ENCODE assay signal across 9 cellular contexts in genomic region chr3:189272500-189273119, GRCh38.
A peak's percentile ranks its signal among the peaks of the same experiment; 100 is the strongest.
DNase-seq lines count a peak whose midpoint lies in the region; ATAC-seq and TF ChIP-seq lines count a peak whose summit lies in the region.
"Had no signal": no experiment of that assay in that cellular context is flagged by ENCODE, and none has a peak within 500 bp of the region (broad histone marks: within the 10 kb centered on the region; RNA-seq: fewer than 3 reads in every experiment).

No MANE protein-coding gene starts in this region.

- no peaks in the 10 kb centered on the region for H3K4me1 ChIP-seq in right atrium auricular region

- peak overlapping the region; percentile 11 for H3K27ac ChIP-seq in epithelial cell of prostate
- H3K27ac ChIP-seq in right atrium auricular region: no peak overlapping the region

- H3K9me3 ChIP-seq in right atrium auricular region: no peaks in the 10 kb centered on the region

- TF ChIP-seq CTCF in AG09309 (IDR thresholded peaks at IDR 0.05; ENCODE audit: control insufficient read depth, insufficient read depth, low read depth, low read length, missing control alignments) (peak; percentile 21), right atrium auricular region (IDR thresholded peaks at IDR 0.05) (no peak)

- no peak for DNase-seq in AG09309 (ENCODE audit: low read depth)
- DNase-seq in NCI-H82 (lab: John Stamatoyannopoulos, UW): peak; percentile 79
- DNase-seq in epithelial cell of prostate (ENCODE audit: low read depth, low spot score): no peak
- DNase-seq in right atrium auricular region (ENCODE audit: low spot score): no peak
- DNase-seq in stimulated activated CD4-positive, alpha-beta T cell treated with anti-CD3 and anti-CD28 coated beads, Interleukin-12 subunit alpha, Interleukin-12 subunit beta, amount 100 ng/mL, for 4 hours: no peak

- H3K27me3 ChIP-seq in right atrium auricular region: no peaks in the 10 kb centered on the region

- H3K4me3 ChIP-seq in AG09309 (ENCODE audit: control insufficient read depth, low read depth, low read length) (no peak overlapping the region), right atrium auricular region (no peak overlapping the region)
- H3K4me3 ChIP-seq: skin epidermis had no signal

- ATAC-seq in GM19025 (IDR thresholded peaks at IDR 0.05; ENCODE audit: low read depth, unreplicated experiment) (peak; percentile 41), HG03439 (IDR thresholded peaks at IDR 0.05; ENCODE audit: unreplicated experiment) (no peak), GM21786 (IDR thresholded peaks at IDR 0.05; ENCODE audit: unreplicated experiment) (no peak)

- no peaks in the 10 kb centered on the region for H3K36me3 ChIP-seq in right atrium auricular region
